Comparison of ENCODE assay signal across 17 cellular contexts in the genomic region with DNA sequence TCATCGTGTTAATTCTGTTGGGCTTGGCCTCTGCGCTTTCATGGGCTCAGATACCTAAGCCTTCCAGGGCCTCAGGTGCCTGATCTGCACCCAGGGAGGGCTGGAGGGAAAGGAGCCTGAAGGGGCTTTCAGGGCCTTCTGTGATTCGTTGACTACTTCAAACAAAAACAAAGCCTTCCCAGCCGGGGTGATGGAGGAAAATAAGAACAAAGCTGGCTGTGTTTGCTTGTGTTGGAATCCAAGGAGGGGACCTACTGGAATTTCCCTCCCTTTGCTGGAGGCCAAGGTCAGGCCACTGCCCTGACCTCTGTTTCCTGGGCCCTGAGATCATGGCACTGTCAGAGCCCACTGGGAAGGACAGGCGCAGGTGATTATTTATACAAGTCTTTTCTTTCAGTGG.
DNase-seq lines count a peak whose midpoint lies in the region; ATAC-seq, FAIRE-seq and TF ChIP-seq lines count a peak whose summit lies in the region.
"Had no signal": no experiment of that assay in that cellular context is flagged by ENCODE, and none has a peak within 500 bp of the region (broad histone marks: within the 10 kb centered on the region; RNA-seq: fewer than 3 reads in every experiment).

No MANE protein-coding gene starts in this region.

- DNase-seq in H54 (ENCODE audit: insufficient read length, low spot score) (peak; percentile 38), astrocyte of the hippocampus (ENCODE audit: low read depth, low spot score) (peak; percentile 25), kidney tubule cell (ENCODE audit: low spot score) (peak; percentile 79), gastrocnemius medialis (no peak), DMS153 (lab: John Stamatoyannopoulos, UW) (no peak), NCI-H2227 (lab: John Stamatoyannopoulos, UW; ENCODE audit: unreplicated experiment) (no peak), A673 (ENCODE audit: low spot score) (no peak), midbrain (lab: John Stamatoyannopoulos, UW) (no peak)
- DNase-seq: activated CD4-positive, CD25-positive, alpha-beta regulatory T cell; activated CD8-positive, alpha-beta memory T cell treated with anti-CD3 and anti-CD28 coated beads, Interleukin-2, amount 10 ng/mL, durations not matched to agents 7 days and 5 days; natural killer cell; NCI-H146; NCI-H345; retina; T-helper 17 cell had no signal

- TF ChIP-seq CTCF in gastrocnemius medialis (IDR thresholded peaks at IDR 0.05 in 4 of 5, conservative IDR thresholded peaks at IDR 0.05 in 1 of 5) = no peak
- no peak for TF ChIP-seq CTCF in A673 (conservative IDR thresholded peaks at IDR 0.05; ENCODE audit: low read depth, low read length)

- no TSS peak for BruUV-seq in A673 (replicated peaks; lab: Mats Ljungman, UMichigan)

- H3K27ac ChIP-seq in gastrocnemius medialis = peak overlapping the region; percentile 93 to 97 (median 96)
- H3K27ac ChIP-seq in A673 (ENCODE audit: low read depth, low read length, poor library complexity, severe bottlenecking) = no peak overlapping the region

- no peak for TF ChIP-seq POLR2A in H54 (IDR thresholded peaks at IDR 0.05; ENCODE audit: low read depth, low read length)
- TF ChIP-seq POLR2A in gastrocnemius medialis (IDR thresholded peaks at IDR 0.05) = no peak

- H3K27me3 ChIP-seq in gastrocnemius medialis (no peaks in the 10 kb centered on the region), A673 (replicated peaks; ENCODE audit: insufficient read depth, low read depth, low read length, poor library complexity) (no peaks in the 10 kb centered on the region)

- H3K4me3 ChIP-seq in gastrocnemius medialis = peak overlapping the region in 2 of 4 donors; percentile 20 to 26
- H3K4me3 ChIP-seq in A673 (ENCODE audit: low read depth, low read length, poor library complexity, severe bottlenecking) = no peak overlapping the region
- H3K4me3 ChIP-seq: lung had no signal

- peaks cover 67 to 77% of the 10 kb centered on the region in 2 donors for H3K4me1 ChIP-seq in gastrocnemius medialis
- peaks cover 23% of the 10 kb centered on the region for H3K4me1 ChIP-seq in A673 (ENCODE audit: insufficient read depth, low read length, poor library complexity, severe bottlenecking)

- FAIRE-seq in H54 (lab: Jason Lieb, UNC) = no peak

- POLR2A ChIA-PET in A673 (lab: Charles Lee; ENCODE audit: low non-redundant PET) = interaction anchor here (0.6 kb wide), 3 partner anchors 72 to 874 kb away, joined by 3 to 5 read pairs (median 3); no protein-coding TSS in a partner anchor

- H3K9me3 ChIP-seq in gastrocnemius medialis = no peaks in the 10 kb centered on the region
- H3K9me3 ChIP-seq in A673 (ENCODE audit: low read depth, low read length, poor library complexity, severe bottlenecking) = no peaks in the 10 kb centered on the region

- in situ Hi-C loops in gastrocnemius medialis (cut with MboI; ENCODE audit: low sequenced_read_pairs in 4 of 4) = loop anchor here in 1 of 4 donors (5.0 kb wide), 1 partner anchor 227 kb away; no protein-coding TSS in a partner anchor

- intact Hi-C loops in gastrocnemius medialis (cut with DNase I; ENCODE audit: low total_unique reads) (no loop called here), A673 (cut with micrococcal nuclease; ENCODE audit: unreplicated experiment) (no loop called here)

- CTCF ChIA-PET in A673 (lab: Charles Lee) = no interaction called here

- ATAC-seq in gastrocnemius medialis = no peak
- ATAC-seq: activated CD8-positive, alpha-beta memory T cell treated with anti-CD3 and anti-CD28 coated beads, Interleukin-2, amount 10 ng/mL, durations not matched to agents 7 days and 5 days; natural killer cell; Right ventricle myocardium inferior; T-helper 17 cell had no signal

- H3K36me3 ChIP-seq in gastrocnemius medialis = no peaks in the 10 kb centered on the region
- H3K36me3 ChIP-seq in A673 (ENCODE audit: insufficient read depth, low read length, poor library complexity, severe bottlenecking) = no peaks in the 10 kb centered on the region

Comparison
In these comparisons a context has a peak if more than half of its experiments do, and no peak if none do; other contexts are left out.
1. DNase-seq: peak in H54 (single experiment), astrocyte of the hippocampus (single experiment) and kidney tubule cell (single experiment); none in gastrocnemius medialis (0 of 2), DMS153 (single experiment), NCI-H2227 (single experiment), A673 (single experiment) and midbrain (single experiment).